ENCODE assay signal across 13 cellular contexts in the genomic region with DNA sequence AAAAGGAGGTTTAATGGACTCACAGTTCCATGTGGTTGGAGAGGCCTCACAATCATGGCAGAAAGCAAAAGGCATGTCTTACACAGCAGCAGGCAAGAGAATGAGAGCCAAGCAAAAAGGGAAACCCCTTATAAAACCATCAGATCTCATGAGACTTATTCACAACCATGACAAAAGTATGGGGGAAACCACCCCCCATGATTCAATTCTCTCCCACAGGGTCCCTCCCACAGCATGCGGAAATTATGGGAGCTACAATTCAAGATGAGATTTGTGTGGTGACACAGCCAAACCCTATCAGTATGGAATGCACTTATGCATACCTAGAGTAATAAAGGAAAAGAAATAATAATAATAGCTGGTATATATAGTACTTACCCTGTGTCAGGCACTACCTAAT.
"Had no signal": no experiment of that assay in that cellular context is flagged by ENCODE, and none has a peak within 500 bp of the region (broad histone marks: within the 10 kb centered on the region; RNA-seq: fewer than 3 reads in every experiment).

No MANE protein-coding gene starts in this region.

- H3K9me3 Mint-ChIP-seq: endodermal cell, memory B cell had no signal

- H3K27me3 Mint-ChIP-seq: memory B cell had no signal

- H3K27ac Mint-ChIP-seq: endodermal cell had no signal

- H3K4me3 Mint-ChIP-seq: endodermal cell, memory B cell, natural killer cell had no signal

- ATAC-seq: left ventricle myocardium superior, natural killer cell had no signal

- H3K36me3 Mint-ChIP-seq: memory B cell, natural killer cell had no signal

- DNase-seq: activated CD8-positive, alpha-beta memory T cell treated with anti-CD3 and anti-CD28 coated beads for 24 hours; activated gamma-delta T cell; dorsolateral prefrontal cortex; endodermal cell; head of caudate nucleus; kidney glomerular epithelial cell; left ventricle myocardium superior; natural killer cell; SJCRH30; stomach; testis; upper lobe of left lung had no signal
